In genomic region chr5:176534640-176535039, GRCh38 we compare ENCODE assay signal across 9 cellular contexts. TPM values are rescaled to one million over a fixed set of nuclear protein-coding genes. Genes with fewer than 3 reads are reported as not detected.
A peak's percentile ranks its signal among the peaks of the same experiment; 100 is the strongest.
DNase-seq lines count a peak whose midpoint lies in the region; ATAC-seq and TF ChIP-seq lines count a peak whose summit lies in the region.
"Had no signal": no experiment of that assay in that cellular context is flagged by ENCODE, and none has a peak within 500 bp of the region (broad histone marks: within the 10 kb centered on the region; RNA-seq: fewer than 3 reads in every experiment).

No MANE protein-coding gene starts in this region.

- DNase-seq in AG08396 (ENCODE audit: low spot score) (peak; percentile 12), HFFc6 (no peak), breast epithelium (ENCODE audit: low spot score in 2 of 2) (no peak), naive B cell (no peak), WERI-Rb-1 (no peak), dedifferentiated amniotic fluid mesenchymal stem cell (ENCODE audit: extremely low spot score) (no peak)
- DNase-seq: NCI-H2107 had no signal

- TF ChIP-seq CTCF in HFFc6 (IDR thresholded peaks at IDR 0.05) (no peak), breast epithelium (IDR thresholded peaks at IDR 0.05) (no peak), WERI-Rb-1 (IDR thresholded peaks at IDR 0.05; ENCODE audit: low read depth, low read length) (no peak)

- H3K9me3 ChIP-seq in breast epithelium (no peaks in the 10 kb centered on the region), WERI-Rb-1 (ENCODE audit: severe bottlenecking) (no peaks in the 10 kb centered on the region)

- TF ChIP-seq POLR2A in breast epithelium (IDR thresholded peaks at IDR 0.05) = no peak

- intact Hi-C loops in breast epithelium (cut with DNase I; ENCODE audit: low total_unique reads) = no loop called here

- ATAC-seq in naive B cell (ENCODE audit: low read depth in 2 of 2) (no peak), HG02870 (IDR thresholded peaks at IDR 0.05; ENCODE audit: unreplicated experiment) (no peak), GM18867 (IDR thresholded peaks at IDR 0.05; ENCODE audit: unreplicated experiment) (no peak)

- H3K4me3 ChIP-seq in breast epithelium = peak overlapping the region in 1 of 3 donors; percentile 78
- H3K4me3 ChIP-seq in WERI-Rb-1 (ENCODE audit: low read depth, low read length) = no peak overlapping the region

- H3K27me3 ChIP-seq in breast epithelium = no peaks in the 10 kb centered on the region
- H3K27me3 ChIP-seq in WERI-Rb-1 (ENCODE audit: insufficient read depth, low read depth, severe bottlenecking) = no peaks in the 10 kb centered on the region

- H3K4me1 Mint-ChIP-seq in HFFc6 (ENCODE audit: low read depth) (peaks cover 43% of the 10 kb centered on the region), naive B cell (peaks cover 44 to 56% (median 45%) of the 10 kb centered on the region in 3 donors)

- H3K4me1 ChIP-seq in breast epithelium = peaks cover 11 to 23% of the 10 kb centered on the region in 2 donors

- H3K4me3 Mint-ChIP-seq in HFFc6 = no peak overlapping the region
- peak overlapping the region; percentile 95 to 100 (median 99) for H3K4me3 Mint-ChIP-seq in naive B cell

- H3K36me3 ChIP-seq in breast epithelium (no peaks in the 10 kb centered on the region), WERI-Rb-1 (peaks cover 51% of the 10 kb centered on the region)

- H3K9me3 Mint-ChIP-seq in HFFc6 (no peaks in the 10 kb centered on the region), naive B cell (no peaks in the 10 kb centered on the region)

- H3K27me3 Mint-ChIP-seq in HFFc6 (ENCODE audit: insufficient read depth) = no peaks in the 10 kb centered on the region; the same call in 1 of the 2 replicates
- H3K27me3 Mint-ChIP-seq in naive B cell = no peaks in the 10 kb centered on the region

- H3K27ac Mint-ChIP-seq in HFFc6 (peak overlapping the region; percentile 27; the same call in 1 of the 2 replicates), naive B cell (peak overlapping the region; percentile 87 to 99 (median 96))

- peak overlapping the region; percentile 98 for H3K27ac ChIP-seq in breast epithelium
- H3K27ac ChIP-seq in WERI-Rb-1 = no peak overlapping the region

- H3K36me3 Mint-ChIP-seq in HFFc6 (ENCODE audit: low read depth) = no peaks in the 10 kb centered on the region
- H3K36me3 Mint-ChIP-seq in naive B cell = peaks cover 0 to 4% of the 10 kb centered on the region in 2 donors

RNA-seq across cellular contexts. Expression of gene RNF44, which starts 2.6 kb away (rescaled TPM):
- 10 to 100 TPM; 10.6 to 13.4 (median 11.3) TPM for total RNA-seq in HFFc6 (2021; fragmentation: NEBNext Ultra II Directional; extraction: Animal tissue kit (Norgen Biotek cat#: 25700))
- total RNA-seq in breast epithelium = 10 to 100 TPM in 2 of 3 donors, 1 to 10 TPM in 1; 6.9 to 17.1 (median 15.4) TPM
- polyA plus RNA-seq in naive B cell (ENCODE audit: low read depth in 6 of 6) = 1 to 10 TPM in 5 of 6 donors, under 1 TPM in 1; 0.38 to 6.1 (median 2.9) TPM

RNA-seq across cellular contexts. Expression of gene CDHR2, which starts 14.5 kb away (rescaled TPM):
- not detected for total RNA-seq in HFFc6 (2021; fragmentation: NEBNext Ultra II Directional; extraction: Animal tissue kit (Norgen Biotek cat#: 25700))
- total RNA-seq in breast epithelium = 1 to 10 TPM in 1 of 3 donors, not detected in 2; 2.3 TPM
- polyA plus RNA-seq in naive B cell (ENCODE audit: low read depth in 6 of 6) = not detected
